8 cellular contexts compared by ENCODE assay signal in genomic region chr1:7069888-7070287, GRCh38.
DNase-seq lines count a peak whose midpoint lies in the region; ATAC-seq, FAIRE-seq and TF ChIP-seq lines count a peak whose summit lies in the region.

No MANE protein-coding gene starts in this region.

- H3K36me3 ChIP-seq in skeletal muscle tissue (ENCODE audit: control insufficient read depth in 3 of 3, insufficient read depth in 3 of 3, low read length in 3 of 3): no peaks in the 10 kb centered on the region
- H3K36me3 ChIP-seq in CD4-positive, alpha-beta memory T cell (ENCODE audit: insufficient read depth, low read length): no peaks in the 10 kb centered on the region

- peak overlapping the region; percentile 67 for H3K4me3 Mint-ChIP-seq in chondrocyte (ENCODE audit: unreplicated experiment)
- no peak overlapping the region for H3K4me3 Mint-ChIP-seq in activated naive CD4-positive, alpha-beta T cell treated with anti-CD3 and anti-CD28 coated beads, Interleukin-2, amount 10 ng/mL, durations not matched to agents 7 days and 5 days
- no peak overlapping the region for H3K4me3 Mint-ChIP-seq in CD4-positive, alpha-beta memory T cell

- H3K27ac ChIP-seq in skeletal muscle tissue (ENCODE audit: low read depth, low read length): no peak overlapping the region
- H3K27ac ChIP-seq in CD4-positive, alpha-beta memory T cell (ENCODE audit: low read depth, low read length): no peak overlapping the region

- CTCF ChIA-PET in activated naive CD4-positive, alpha-beta T cell treated with anti-CD3 and anti-CD28 coated beads, Interleukin-2, amount 10 ng/mL, durations not matched to agents 7 days and 5 days (lab: Charles Lee): interaction anchor here (0.6 to 2.0 kb wide), 6 partner anchors 27 to 353 kb away, joined by 3 to 7 read pairs (median 4); no protein-coding TSS in a partner anchor
- CTCF ChIA-PET in CD4-positive, alpha-beta memory T cell (lab: Charles Lee; ENCODE audit: partially characterized antibody): interaction anchor here (0.7 to 1.9 kb wide), 11 partner anchors 9 to 352 kb away, joined by 3 to 8 read pairs (median 4); no protein-coding TSS in a partner anchor

- no peak for TF ChIP-seq CTCF in chondrocyte (IDR thresholded peaks at IDR 0.05)

- H3K9ac ChIP-seq in skeletal muscle tissue (ENCODE audit: low read depth in 1 of 3, low read length in 3 of 3): no peak overlapping the region

- TF ChIP-seq POLR2A in H54 (IDR thresholded peaks at IDR 0.05; ENCODE audit: low read depth, low read length): no peak

- H3K27me3 Mint-ChIP-seq in chondrocyte (ENCODE audit: low read depth): peaks cover 33% of the 10 kb centered on the region
- peaks cover 38% of the 10 kb centered on the region for H3K27me3 Mint-ChIP-seq in activated naive CD4-positive, alpha-beta T cell treated with anti-CD3 and anti-CD28 coated beads, Interleukin-2, amount 10 ng/mL, durations not matched to agents 7 days and 5 days
- H3K27me3 Mint-ChIP-seq in CD4-positive, alpha-beta memory T cell: peaks cover 22 to 25% of the 10 kb centered on the region in 2 donors

- no peaks in the 10 kb centered on the region for H3K9me3 Mint-ChIP-seq in chondrocyte (ENCODE audit: low read depth)
- no peaks in the 10 kb centered on the region for H3K9me3 Mint-ChIP-seq in activated naive CD4-positive, alpha-beta T cell treated with anti-CD3 and anti-CD28 coated beads, Interleukin-2, amount 10 ng/mL, durations not matched to agents 7 days and 5 days
- H3K9me3 Mint-ChIP-seq in CD4-positive, alpha-beta memory T cell: no peaks in the 10 kb centered on the region

- intact Hi-C loops in CD4-positive, alpha-beta memory T cell (cut with micrococcal nuclease): no loop called here

- no peaks in the 10 kb centered on the region for H3K36me3 Mint-ChIP-seq in chondrocyte (ENCODE audit: low read depth)
- no peaks in the 10 kb centered on the region for H3K36me3 Mint-ChIP-seq in activated naive CD4-positive, alpha-beta T cell treated with anti-CD3 and anti-CD28 coated beads, Interleukin-2, amount 10 ng/mL, durations not matched to agents 7 days and 5 days
- H3K36me3 Mint-ChIP-seq in CD4-positive, alpha-beta memory T cell: no peaks in the 10 kb centered on the region

- ATAC-seq in HG02938 (IDR thresholded peaks at IDR 0.05; ENCODE audit: unreplicated experiment): no peak

- no peaks in the 10 kb centered on the region for H3K9me3 ChIP-seq in skeletal muscle tissue (ENCODE audit: control insufficient read depth in 3 of 3, low read length in 3 of 3)
- H3K9me3 ChIP-seq in CD4-positive, alpha-beta memory T cell (ENCODE audit: control insufficient read depth in 1 of 2, low read length in 2 of 2): no peaks in the 10 kb centered on the region

- H3K4me1 Mint-ChIP-seq in chondrocyte (ENCODE audit: low read depth): peaks cover 3% of the 10 kb centered on the region
- H3K4me1 Mint-ChIP-seq in activated naive CD4-positive, alpha-beta T cell treated with anti-CD3 and anti-CD28 coated beads, Interleukin-2, amount 10 ng/mL, durations not matched to agents 7 days and 5 days: peaks cover 2% of the 10 kb centered on the region
- H3K4me1 Mint-ChIP-seq in CD4-positive, alpha-beta memory T cell: peaks cover 0 to 9% (median 2%) of the 10 kb centered on the region in 4 donors

- DNase-seq in H54 (ENCODE audit: insufficient read length, low spot score) (peak; percentile 16), chondrocyte (ENCODE audit: low spot score) (no peak), islet precursor cell (peak; percentile 64)
- DNase-seq in activated naive CD4-positive, alpha-beta T cell treated with anti-CD3 and anti-CD28 coated beads, Interleukin-2, amount 50 U/mL, for 16 hours: no peak
- no peak for DNase-seq in activated naive CD4-positive, alpha-beta T cell treated with anti-CD3 and anti-CD28 coated beads, Interleukin-2, amount 10 ng/mL, durations not matched to agents 7 days and 5 days
- no peak for DNase-seq in CD4-positive, alpha-beta memory T cell

- POLR2A ChIA-PET in CD4-positive, alpha-beta memory T cell (lab: Charles Lee; ENCODE audit: partially characterized antibody): no interaction called here

- H3K27me3 ChIP-seq in skeletal muscle tissue (ENCODE audit: control insufficient read depth in 3 of 3, insufficient read depth in 3 of 3, low read length in 3 of 3): peaks cover 0 to 3% (median 0%) of the 10 kb centered on the region in 3 donors
- H3K27me3 ChIP-seq in CD4-positive, alpha-beta memory T cell (ENCODE audit: insufficient read depth, low read length): no peaks in the 10 kb centered on the region

- no peak overlapping the region for H3K27ac Mint-ChIP-seq in chondrocyte (ENCODE audit: unreplicated experiment)
- no peak overlapping the region for H3K27ac Mint-ChIP-seq in activated naive CD4-positive, alpha-beta T cell treated with anti-CD3 and anti-CD28 coated beads, Interleukin-2, amount 10 ng/mL, durations not matched to agents 7 days and 5 days
- no peak overlapping the region for H3K27ac Mint-ChIP-seq in CD4-positive, alpha-beta memory T cell

- H3K4me1 ChIP-seq in skeletal muscle tissue (ENCODE audit: control insufficient read depth in 3 of 3, insufficient read depth in 3 of 3, low read length in 3 of 3): peaks cover 2 to 7% (median 2%) of the 10 kb centered on the region in 3 donors
- H3K4me1 ChIP-seq in CD4-positive, alpha-beta memory T cell (ENCODE audit: insufficient read depth, low read length): no peaks in the 10 kb centered on the region

- FAIRE-seq in H54 (lab: Jason Lieb, UNC): no peak

- H3K4me3 ChIP-seq in skeletal muscle tissue (ENCODE audit: low read length in 3 of 3): peak overlapping the region; percentile 30 to 57 (median 51)
- H3K4me3 ChIP-seq in CD4-positive, alpha-beta memory T cell (ENCODE audit: low read length in 2 of 2): no peak overlapping the region

Comparison
In these comparisons a context has a peak if more than half of its experiments do, and no peak if none do; other contexts are left out.
1. DNase-seq: peak in H54 (single experiment) and islet precursor cell (single experiment); none in chondrocyte (single experiment), activated naive CD4-positive, alpha-beta T cell treated with anti-CD3 and anti-CD28 coated beads, Interleukin-2, amount 50 U/mL, for 16 hours (single experiment), activated naive CD4-positive, alpha-beta T cell treated with anti-CD3 and anti-CD28 coated beads, Interleukin-2, amount 10 ng/mL, durations not matched to agents 7 days and 5 days (single experiment) and CD4-positive, alpha-beta memory T cell (0 of 5).
2. H3K4me3 ChIP-seq: peak in skeletal muscle tissue (3 of 3); none in CD4-positive, alpha-beta memory T cell (0 of 2).